ENCODE assay signal across 8 cellular contexts in genomic region chr1:205849619-205850355, GRCh38. TPM values are rescaled to one million over a fixed set of nuclear protein-coding genes. Genes with fewer than 3 reads are reported as not detected.
DNase-seq lines count a peak whose midpoint lies in the region; ATAC-seq and TF ChIP-seq lines count a peak whose summit lies in the region.

A gene with protein sequence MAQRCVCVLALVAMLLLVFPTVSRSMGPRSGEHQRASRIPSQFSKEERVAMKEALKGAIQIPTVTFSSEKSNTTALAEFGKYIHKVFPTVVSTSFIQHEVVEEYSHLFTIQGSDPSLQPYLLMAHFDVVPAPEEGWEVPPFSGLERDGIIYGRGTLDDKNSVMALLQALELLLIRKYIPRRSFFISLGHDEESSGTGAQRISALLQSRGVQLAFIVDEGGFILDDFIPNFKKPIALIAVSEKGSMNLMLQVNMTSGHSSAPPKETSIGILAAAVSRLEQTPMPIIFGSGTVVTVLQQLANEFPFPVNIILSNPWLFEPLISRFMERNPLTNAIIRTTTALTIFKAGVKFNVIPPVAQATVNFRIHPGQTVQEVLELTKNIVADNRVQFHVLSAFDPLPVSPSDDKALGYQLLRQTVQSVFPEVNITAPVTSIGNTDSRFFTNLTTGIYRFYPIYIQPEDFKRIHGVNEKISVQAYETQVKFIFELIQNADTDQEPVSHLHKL (minus strand): TSS chr1:205850132. CDS start chr1:205850072, 60 bp downstream.

- H2BK5ac ChIP-seq in H9 (ENCODE audit: insufficient read length, low read length): no peak within 1 kb of the TSS

- H2BK12ac ChIP-seq in H9 (ENCODE audit: insufficient read length, low read depth, low read length): no peak within 1 kb of the TSS

- no peak within 1 kb of the TSS for H3K4me2 ChIP-seq in H9 (ENCODE audit: insufficient read depth, insufficient read length, low read length)

- no peaks in the 10 kb centered on the region for H3K36me3 ChIP-seq in sigmoid colon

- H3K4me1 ChIP-seq in H9 (ENCODE audit: insufficient read depth, low read length): no peaks in the 10 kb centered on the region
- H3K4me1 ChIP-seq in sigmoid colon: peaks cover 0 to 7% (median 3%) of the 10 kb centered on the region in 4 donors

- H3K4me1 Mint-ChIP-seq in CD4-positive, alpha-beta T cell (ENCODE audit: low read depth): peaks cover 17% of the 10 kb centered on the region
- H3K4me1 Mint-ChIP-seq in H9: no peaks in the 10 kb centered on the region
- peaks cover 28% of the 10 kb centered on the region for H3K4me1 Mint-ChIP-seq in activated naive CD4-positive, alpha-beta T cell treated with anti-CD3 and anti-CD28 coated beads for 36 hours (ENCODE audit: low read depth)

- POLR2A ChIA-PET in CD4-positive, alpha-beta T cell (lab: Charles Lee): interaction anchor here (0.5 to 2.4 kb wide), 13 partner anchors 9 to 719 kb away, joined by 3 to 17 read pairs (median 5); partner anchors contain the start of genes NUCKS1, RAB29 and SLC41A1

- no peak within 1 kb of the TSS for H3K23ac ChIP-seq in H9 (ENCODE audit: insufficient read length, low read depth, low read length)

- H3K9me3 ChIP-seq in CD4-positive, alpha-beta T cell (ENCODE audit: control insufficient read depth, low read length): no peaks in the 10 kb centered on the region
- H3K9me3 ChIP-seq in H9 (ENCODE audit: control insufficient read depth, low read depth, low read length) (no peaks in the 10 kb centered on the region), sigmoid colon (peaks cover 0 to 5% (median 0%) of the 10 kb centered on the region in 4 donors)

- no peak within 1 kb of the TSS for H2BK120ac ChIP-seq in H9 (ENCODE audit: low read depth, low read length, poor library complexity, severe bottlenecking)

- no peak within 1 kb of the TSS for H2AFZ ChIP-seq in H9 (ENCODE audit: low read length)

- no peaks in the 10 kb centered on the region for H3K27me3 Mint-ChIP-seq in CD4-positive, alpha-beta T cell
- H3K27me3 Mint-ChIP-seq in H9 (ENCODE audit: low read depth): no peaks in the 10 kb centered on the region
- no peaks in the 10 kb centered on the region for H3K27me3 Mint-ChIP-seq in activated naive CD4-positive, alpha-beta T cell treated with anti-CD3 and anti-CD28 coated beads for 36 hours (ENCODE audit: low read depth)

- peak; percentile 97 for ATAC-seq in CD4-positive, alpha-beta T cell (ENCODE audit: poor library complexity)

- no peaks in the 10 kb centered on the region for H4K20me1 ChIP-seq in H9 (ENCODE audit: control insufficient read depth, insufficient read depth, insufficient read length)

- no peak within 1 kb of the TSS for H4K91ac ChIP-seq in H9 (ENCODE audit: insufficient read length, low read depth, low read length)

- H2BK15ac ChIP-seq in H9 (ENCODE audit: low read depth, low read length): no peak within 1 kb of the TSS

- no peak within 1 kb of the TSS for H4K5ac ChIP-seq in H9 (ENCODE audit: insufficient read length, low read depth, low read length)

- no peaks in the 10 kb centered on the region for H3K79me2 ChIP-seq in H9 (ENCODE audit: insufficient read depth, low read length)

- CTCF ChIA-PET in CD4-positive, alpha-beta T cell (lab: Charles Lee): interaction anchor here (0.7 to 2.0 kb wide), 3 partner anchors 14 to 1947 kb away, joined by 3 to 6 read pairs (median 3); no protein-coding TSS in a partner anchor
- CTCF ChIA-PET in activated naive CD4-positive, alpha-beta T cell treated with anti-CD3 and anti-CD28 coated beads for 36 hours (lab: Charles Lee): interaction anchor here (0.6 to 2.5 kb wide), 9 partner anchors 58 to 450 kb away, joined by 3 to 7 read pairs (median 3); no protein-coding TSS in a partner anchor

- DNase-seq in CD4-positive, alpha-beta T cell: peak; percentile 52 to 88 (median 68)
- peak; percentile 46 for DNase-seq in H9
- DNase-seq in RPMI8226: peak; percentile 96
- peak; percentile 92 for DNase-seq in activated naive CD4-positive, alpha-beta T cell treated with anti-CD3 and anti-CD28 coated beads for 36 hours
- DNase-seq in cardiac septum (ENCODE audit: low spot score): peak; percentile 91
- peak; percentile 86 for DNase-seq in sigmoid colon
- no peak for DNase-seq in H4 (ENCODE audit: low spot score)
- DNase-seq in NCI-H1436 treated with DMSO at 0.1 percent for 48 hours (lab: John Stamatoyannopoulos, UW): no peak

- no peak within 1 kb of the TSS for H2AK5ac ChIP-seq in H9 (ENCODE audit: insufficient read length, low read length)

- H3K23me2 ChIP-seq in H9 (ENCODE audit: insufficient read length, low read depth, low read length, poor library complexity, severe bottlenecking): no peaks in the 10 kb centered on the region

- H4K8ac ChIP-seq in H9 (replicated peaks; ENCODE audit: insufficient read length, low read depth, low read length): no peak within 1 kb of the TSS

- no peak within 1 kb of the TSS for H3K4ac ChIP-seq in H9 (ENCODE audit: low read depth, low read length)

- no peak within 1 kb of the TSS; the same call in 1 of the 2 replicates for H3K14ac ChIP-seq in H9 (ENCODE audit: insufficient read depth, low read length)

- H2BK20ac ChIP-seq in H9 (ENCODE audit: low read depth, low read length, poor library complexity, severe bottlenecking): no peak within 1 kb of the TSS

- no peak for TF ChIP-seq EP300 in sigmoid colon (IDR thresholded peaks at IDR 0.05)

- peak within 1 kb of the TSS; percentile 18 to 49 (median 38) for H3K4me3 ChIP-seq in sigmoid colon

- no peaks in the 10 kb centered on the region for H3K9me3 Mint-ChIP-seq in CD4-positive, alpha-beta T cell
- peaks cover 12 to 15% of the 10 kb centered on the region in 2 experiments for H3K9me3 Mint-ChIP-seq in H9
- H3K9me3 Mint-ChIP-seq in activated naive CD4-positive, alpha-beta T cell treated with anti-CD3 and anti-CD28 coated beads for 36 hours: no peaks in the 10 kb centered on the region

- peaks cover 3% of the 10 kb centered on the region for H3K36me3 Mint-ChIP-seq in CD4-positive, alpha-beta T cell (ENCODE audit: low read depth)
- H3K36me3 Mint-ChIP-seq in H9 (ENCODE audit: insufficient read depth in 1 of 3, low read depth in 3 of 3): peaks cover 8 to 13% (median 10%) of the 10 kb centered on the region in 3 experiments
- H3K36me3 Mint-ChIP-seq in activated naive CD4-positive, alpha-beta T cell treated with anti-CD3 and anti-CD28 coated beads for 36 hours (ENCODE audit: low read depth): no peaks in the 10 kb centered on the region

- TF ChIP-seq POLR2A in sigmoid colon (IDR thresholded peaks at IDR 0.05): no peak

- H3K27ac Mint-ChIP-seq in CD4-positive, alpha-beta T cell: peak within 1 kb of the TSS; percentile 85
- H3K27ac Mint-ChIP-seq in H9: no peak within 1 kb of the TSS
- H3K27ac Mint-ChIP-seq in activated naive CD4-positive, alpha-beta T cell treated with anti-CD3 and anti-CD28 coated beads for 36 hours: peak within 1 kb of the TSS; percentile 53

- no peak within 1 kb of the TSS for H3K56ac ChIP-seq in H9 (ENCODE audit: insufficient read length, low read depth, low read length)

- intact Hi-C loops in CD4-positive, alpha-beta T cell (cut with DNase I, micrococcal nuclease): loop anchor here in 1 of 2 experiments (2.0 to 5.0 kb wide), 2 partner anchors 35 to 97 kb away; partner anchors contain the start of gene NUCKS1
- intact Hi-C loops in activated naive CD4-positive, alpha-beta T cell treated with anti-CD3 and anti-CD28 coated beads for 36 hours (cut with micrococcal nuclease): loop anchor here (2.0 kb wide), 1 partner anchor 37 kb away; the partner anchor contains the start of gene SLC41A1
- intact Hi-C loops in cardiac septum (cut with DNase I) (no loop called here), sigmoid colon (cut with DNase I) (no loop called here)

- no peak within 1 kb of the TSS for H3K18ac ChIP-seq in H9 (ENCODE audit: insufficient read length, low read depth, low read length)

- H3K27ac ChIP-seq in CD4-positive, alpha-beta T cell (ENCODE audit: low read depth, low read length): peak within 1 kb of the TSS; percentile 67
- no peak within 1 kb of the TSS for H3K27ac ChIP-seq in H9 (ENCODE audit: insufficient read length, low read depth, low read length)
- no peak within 1 kb of the TSS for H3K27ac ChIP-seq in sigmoid colon

- H3K9ac ChIP-seq in H9 (ENCODE audit: extremely low read depth, insufficient read length, low read length): no peak within 1 kb of the TSS

- H3T11ph ChIP-seq in H9 (ENCODE audit: low read length): no peak within 1 kb of the TSS

- no peaks in the 10 kb centered on the region for H3K79me1 ChIP-seq in H9 (ENCODE audit: insufficient read depth, low read depth, low read length, poor library complexity, severe bottlenecking)

- peak within 1 kb of the TSS; percentile 96 for H3K4me3 Mint-ChIP-seq in CD4-positive, alpha-beta T cell
- no peak within 1 kb of the TSS for H3K4me3 Mint-ChIP-seq in H9
- peak within 1 kb of the TSS; percentile 87 for H3K4me3 Mint-ChIP-seq in activated naive CD4-positive, alpha-beta T cell treated with anti-CD3 and anti-CD28 coated beads for 36 hours

- no peak for TF ChIP-seq CTCF in CD4-positive, alpha-beta T cell (IDR thresholded peaks at IDR 0.05)
- TF ChIP-seq CTCF in H9 (conservative IDR thresholded peaks at IDR 0.05) (no peak), sigmoid colon (IDR thresholded peaks at IDR 0.05) (no peak)

- WGBS in H9 (ENCODE audit: extremely low coverage, insufficient read length, low lambda C conversion rate): no CpG with 5 or more reads among the region's 39 CpGs
- 53 to 71% methylated on average over 39 of the region's 39 CpGs for WGBS in sigmoid colon, 2 donors

- no peaks in the 10 kb centered on the region for H3K27me3 ChIP-seq in CD4-positive, alpha-beta T cell (ENCODE audit: control insufficient read depth, insufficient read depth, low read length)
- H3K27me3 ChIP-seq in H9 (ENCODE audit: insufficient read depth, low read length) (no peaks in the 10 kb centered on the region), sigmoid colon (no peaks in the 10 kb centered on the region)

RNA-seq across cellular contexts. Expression of the gene that starts here (rescaled TPM):
- total RNA-seq in CD4-positive, alpha-beta T cell: 1 to 10 TPM; 1.2 to 1.4 TPM
- total RNA-seq in H9 (2021) (not detected in 2 replicates), cardiac septum (1.7 TPM), sigmoid colon (under 1 TPM in 1 of 4 donors, not detected in 3; 0.36 TPM)
- under 1 TPM; 0.59 to 0.62 TPM for total RNA-seq in activated naive CD4-positive, alpha-beta T cell treated with anti-CD3 and anti-CD28 coated beads for 36 hours
- polyA plus RNA-seq in sigmoid colon: under 1 TPM in 1 of 3 donors, not detected in 2; 0.19 TPM
- not detected in 2 replicates for total RNA-seq in H4 (2014; rRNA removed; shearing (Covaris generic))

Comparison
In these comparisons a context has a peak if more than half of its experiments do, and no peak if none do; other contexts are left out.
1. Peak in DNase-seq in H9; RNA of the gene not detected or under 1 TPM.
2. Peak in DNase-seq in activated naive CD4-positive, alpha-beta T cell treated with anti-CD3 and anti-CD28 coated beads for 36 hours; RNA of the gene not detected or under 1 TPM.
3. Peak in DNase-seq and H3K4me3 ChIP-seq in sigmoid colon; RNA of the gene not detected or under 1 TPM.
4. DNase-seq: peak in CD4-positive, alpha-beta T cell (10 of 10), RPMI8226 (single experiment) and cardiac septum (single experiment); none in H4 (single experiment) and NCI-H1436 treated with DMSO at 0.1 percent for 48 hours (single experiment).
5. H3K27ac Mint-ChIP-seq: peak in CD4-positive, alpha-beta T cell (single experiment) and activated naive CD4-positive, alpha-beta T cell treated with anti-CD3 and anti-CD28 coated beads for 36 hours (single experiment); none in H9 (0 of 3).
6. H3K4me3 Mint-ChIP-seq: peak in CD4-positive, alpha-beta T cell (single experiment) and activated naive CD4-positive, alpha-beta T cell treated with anti-CD3 and anti-CD28 coated beads for 36 hours (single experiment); none in H9 (0 of 2).